ENCODE assay signal across 10 cellular contexts in genomic region chrX:153984351-153985178, GRCh38. TPM values are rescaled to one million over a fixed set of nuclear protein-coding genes. Genes with fewer than 3 reads are reported as not detected.
DNase-seq lines count a peak whose midpoint lies in the region; ATAC-seq lines count a peak whose summit lies in the region.
"Had no signal": no experiment of that assay in that cellular context is flagged by ENCODE, and none has a peak within 500 bp of the region (broad histone marks: within the 10 kb centered on the region; RNA-seq: fewer than 3 reads in every experiment).

No MANE protein-coding gene starts in this region.

- H3K27ac Mint-ChIP-seq in T-helper 17 cell, result peak overlapping the region; percentile 89
- peak overlapping the region; percentile 98 for H3K27ac Mint-ChIP-seq in stimulated activated naive CD8-positive, alpha-beta T cell treated with anti-CD3 and anti-CD28 coated beads, Interleukin-15, Interleukin-2, amounts not matched to agents 100 ng/mL and 50 ng/mL, for 24 hours

- H3K4me1 ChIP-seq in esophagus (ENCODE audit: control insufficient read depth in 2 of 2, insufficient read depth in 2 of 2, low read length in 1 of 2) (no peaks in the 10 kb centered on the region), HAP-1 (no peaks in the 10 kb centered on the region)
- H3K4me1 ChIP-seq: ascending aorta had no signal

- H3K4me3 Mint-ChIP-seq in T-helper 17 cell, result peak overlapping the region; percentile 87
- H3K4me3 Mint-ChIP-seq in stimulated activated naive CD8-positive, alpha-beta T cell treated with anti-CD3 and anti-CD28 coated beads, Interleukin-15, Interleukin-2, amounts not matched to agents 100 ng/mL and 50 ng/mL, for 24 hours, result peak overlapping the region; percentile 81

- H3K36me3 ChIP-seq in esophagus (ENCODE audit: control insufficient read depth in 2 of 2, insufficient read depth in 2 of 2, low read length in 1 of 2), result peaks cover 0 to 8% of the 10 kb centered on the region in 2 donors
- no peaks in the 10 kb centered on the region for H3K36me3 ChIP-seq in HAP-1 (replicated peaks)
- H3K36me3 ChIP-seq: ascending aorta had no signal

- H3K27me3 ChIP-seq in esophagus (ENCODE audit: control insufficient read depth in 1 of 2, insufficient read depth in 2 of 2, low read length in 2 of 2) (no peaks in the 10 kb centered on the region), HAP-1 (ENCODE audit: low read depth) (no peaks in the 10 kb centered on the region)
- H3K27me3 ChIP-seq: ascending aorta had no signal

- WGBS in esophagus, 2 donors, result 47 to 55% methylated on average over 20 of the region's 20 CpGs

- H3K9me3 ChIP-seq in T-helper 17 cell (ENCODE audit: control insufficient read depth, low read length, poor library complexity, severe bottlenecking), result no peaks in the 10 kb centered on the region
- H3K9me3 ChIP-seq in esophagus (ENCODE audit: control insufficient read depth in 2 of 2, insufficient read depth in 1 of 2, low read depth in 1 of 2, low read length in 1 of 2), result no peaks in the 10 kb centered on the region
- no peaks in the 10 kb centered on the region for H3K9me3 ChIP-seq in HAP-1
- H3K9me3 ChIP-seq: ascending aorta had no signal

- H3K27me3 Mint-ChIP-seq in T-helper 17 cell, result no peaks in the 10 kb centered on the region
- H3K27me3 Mint-ChIP-seq in stimulated activated naive CD8-positive, alpha-beta T cell treated with anti-CD3 and anti-CD28 coated beads, Interleukin-15, Interleukin-2, amounts not matched to agents 100 ng/mL and 50 ng/mL, for 24 hours, result no peaks in the 10 kb centered on the region

- peaks cover 24% of the 10 kb centered on the region for H3K4me1 Mint-ChIP-seq in T-helper 17 cell
- H3K4me1 Mint-ChIP-seq in stimulated activated naive CD8-positive, alpha-beta T cell treated with anti-CD3 and anti-CD28 coated beads, Interleukin-15, Interleukin-2, amounts not matched to agents 100 ng/mL and 50 ng/mL, for 24 hours (ENCODE audit: low read depth), result peaks cover 56% of the 10 kb centered on the region

- H3K36me3 Mint-ChIP-seq in T-helper 17 cell (ENCODE audit: low read depth), result no peaks in the 10 kb centered on the region
- no peaks in the 10 kb centered on the region for H3K36me3 Mint-ChIP-seq in stimulated activated naive CD8-positive, alpha-beta T cell treated with anti-CD3 and anti-CD28 coated beads, Interleukin-15, Interleukin-2, amounts not matched to agents 100 ng/mL and 50 ng/mL, for 24 hours (ENCODE audit: low read depth)

- peak overlapping the region; percentile 66 to 72 for H3K27ac ChIP-seq in esophagus (ENCODE audit: low read depth in 2 of 2, low read length in 1 of 2)

- H3K4me3 ChIP-seq in esophagus (ENCODE audit: low read depth in 1 of 2, low read length in 2 of 2) (no peak overlapping the region), HAP-1 (no peak overlapping the region)

- peak; percentile 72 for DNase-seq in activated CD4-positive, alpha-beta T cell treated with anti-CD3 and anti-CD28 coated beads for 48 hours
- DNase-seq in activated CD4-positive, alpha-beta T cell treated with anti-CD3 and anti-CD28 coated beads, Interleukin-2, amount 50 U/mL, for 1 hour, result no peak
- DNase-seq in T-helper 17 cell (peak in 1 of 3 donors; percentile 36), NCI-H526 (lab: John Stamatoyannopoulos, UW) (no peak), HAP-1 (ENCODE audit: low spot score in 2 of 2) (no peak)
- DNase-seq: SHP77 treated with DMSO at 0.1 percent for 48 hours had no signal

- no peaks in the 10 kb centered on the region for H3K9me3 Mint-ChIP-seq in stimulated activated naive CD8-positive, alpha-beta T cell treated with anti-CD3 and anti-CD28 coated beads, Interleukin-15, Interleukin-2, amounts not matched to agents 100 ng/mL and 50 ng/mL, for 24 hours

- peak; percentile 69 for ATAC-seq in T-helper 17 cell
- no peak for ATAC-seq in GM18520 (IDR thresholded peaks at IDR 0.05; ENCODE audit: unreplicated experiment)

- in situ Hi-C loops in HAP-1 (cut with MboI; ENCODE audit: low sequenced_read_pairs), result no loop called here

RNA-seq across cellular contexts. Expression of gene TMEM187, which starts 12.0 kb away (rescaled TPM):
- total RNA-seq in T-helper 17 cell, result 1 to 10 TPM; 2.4 to 3.0 TPM
- 1 to 10 TPM; 2.5 to 3.3 TPM for polyA plus RNA-seq in esophagus

RNA-seq across cellular contexts. Expression of gene HCFC1, which starts 12.9 kb away (rescaled TPM):
- 10 to 100 TPM; 65.7 to 65.8 TPM for total RNA-seq in T-helper 17 cell
- 10 to 100 TPM; 13.0 to 15.9 TPM for polyA plus RNA-seq in esophagus

RNA-seq across cellular contexts. Expression of gene IRAK1, which starts 35.1 kb away (rescaled TPM):
- 10 to 100 TPM; 75.3 to 92.5 TPM for total RNA-seq in T-helper 17 cell
- 10 to 100 TPM; 58.8 to 61.8 TPM for polyA plus RNA-seq in esophagus

RNA-seq across cellular contexts. Expression of gene RENBP, which starts 40.1 kb away (rescaled TPM):
- total RNA-seq in T-helper 17 cell, result 10 to 100 TPM in 1 of 2 donors, 1 to 10 TPM in 1; 8.8 to 11.5 TPM
- polyA plus RNA-seq in esophagus, result 1 to 10 TPM; 1.4 to 1.6 TPM

RNA-seq across cellular contexts. Expression of gene NAA10, which starts 49.7 kb away (rescaled TPM):
- 10 to 100 TPM; 42.8 to 48.5 TPM for total RNA-seq in T-helper 17 cell
- polyA plus RNA-seq in esophagus, result 100 to 1,000 TPM in 1 of 2 donors, 10 to 100 TPM in 1; 86.6 to 104 TPM
